ENCODE assay signal across 23 cellular contexts in genomic region chr11:126793596-126793995, GRCh38.
"Had no signal": no experiment of that assay in that cellular context is flagged by ENCODE, and none has a peak within 500 bp of the region (broad histone marks: within the 10 kb centered on the region; RNA-seq: fewer than 3 reads in every experiment).

No MANE protein-coding gene starts in this region.

- DNase-seq: activated B cell treated with CpG ODN at 0.5 μM for 24 hours; activated CD4-positive, alpha-beta T cell treated with anti-CD3 and anti-CD28 coated beads for 4 hours; activated CD4-positive, alpha-beta T cell treated with anti-CD3 and anti-CD28 coated beads, Interleukin-2, amount 50 U/mL, for 48 hours; activated effector memory CD4-positive, alpha-beta T cell treated with Interleukin-2 at 50 U/mL for 16 hours; activated naive CD4-positive, alpha-beta T cell treated with anti-CD3 and anti-CD28 coated beads for 36 hours; activated naive CD8-positive, alpha-beta T cell treated with anti-CD3 and anti-CD28 coated beads, Interleukin-2, amount 10 ng/mL, durations not matched to agents 7 days and 5 days; activated T-cell treated with anti-CD3 and anti-CD28 coated beads, Interleukin-2, amount 50 U/mL, for 72 hours; amniotic stem cell; cerebellar nuclear complex; esophagus squamous epithelium; immature natural killer cell; kidney glomerular epithelial cell; left ventricle myocardium inferior; naive thymus-derived CD4-positive, alpha-beta T cell; posterior cingulate gyrus; retina; stimulated activated CD4-positive, alpha-beta T cell treated with anti-CD3 and anti-CD28 coated beads, Interleukin-2, amount 100 ng/mL, for 48 hours; stimulated activated CD8-positive, alpha-beta memory T cell treated with anti-CD3 and anti-CD28 coated beads, Interleukin-4, amount 100 ng/mL, for 48 hours; stimulated activated naive B cell treated with anti-CD40 and anti-IgM and Interleukin-4, amounts not matched to agents 10 μg/mL and 1 μg/mL and 100 μg/mL, for 72 hours; T-helper 9 cell had no signal

- H3K36me3 ChIP-seq: breast epithelium, esophagus squamous epithelium, left ventricle myocardium inferior, vagina had no signal

- H3K4me3 ChIP-seq: breast epithelium, coronary artery, esophagus squamous epithelium, left ventricle myocardium inferior, vagina had no signal

- ATAC-seq: activated T-cell treated with anti-CD3 and anti-CD28 coated beads, Interleukin-2, amount 50 U/mL, for 72 hours; naive thymus-derived CD4-positive, alpha-beta T cell; stimulated activated naive B cell treated with anti-CD40 and anti-IgM and Interleukin-4, amounts not matched to agents 10 μg/mL and 1 μg/mL and 100 μg/mL, for 72 hours had no signal

- H3K9me3 ChIP-seq: breast epithelium, esophagus squamous epithelium, left ventricle myocardium inferior, vagina had no signal

- H3K4me1 ChIP-seq: breast epithelium, esophagus squamous epithelium, left ventricle myocardium inferior, vagina had no signal

- H3K27me3 ChIP-seq: breast epithelium, esophagus squamous epithelium, vagina had no signal

- H3K27ac ChIP-seq: breast epithelium, coronary artery, esophagus squamous epithelium, left ventricle myocardium inferior, vagina had no signal
